Comparison of ENCODE assay signal across 1 cellular context in the genomic region with DNA sequence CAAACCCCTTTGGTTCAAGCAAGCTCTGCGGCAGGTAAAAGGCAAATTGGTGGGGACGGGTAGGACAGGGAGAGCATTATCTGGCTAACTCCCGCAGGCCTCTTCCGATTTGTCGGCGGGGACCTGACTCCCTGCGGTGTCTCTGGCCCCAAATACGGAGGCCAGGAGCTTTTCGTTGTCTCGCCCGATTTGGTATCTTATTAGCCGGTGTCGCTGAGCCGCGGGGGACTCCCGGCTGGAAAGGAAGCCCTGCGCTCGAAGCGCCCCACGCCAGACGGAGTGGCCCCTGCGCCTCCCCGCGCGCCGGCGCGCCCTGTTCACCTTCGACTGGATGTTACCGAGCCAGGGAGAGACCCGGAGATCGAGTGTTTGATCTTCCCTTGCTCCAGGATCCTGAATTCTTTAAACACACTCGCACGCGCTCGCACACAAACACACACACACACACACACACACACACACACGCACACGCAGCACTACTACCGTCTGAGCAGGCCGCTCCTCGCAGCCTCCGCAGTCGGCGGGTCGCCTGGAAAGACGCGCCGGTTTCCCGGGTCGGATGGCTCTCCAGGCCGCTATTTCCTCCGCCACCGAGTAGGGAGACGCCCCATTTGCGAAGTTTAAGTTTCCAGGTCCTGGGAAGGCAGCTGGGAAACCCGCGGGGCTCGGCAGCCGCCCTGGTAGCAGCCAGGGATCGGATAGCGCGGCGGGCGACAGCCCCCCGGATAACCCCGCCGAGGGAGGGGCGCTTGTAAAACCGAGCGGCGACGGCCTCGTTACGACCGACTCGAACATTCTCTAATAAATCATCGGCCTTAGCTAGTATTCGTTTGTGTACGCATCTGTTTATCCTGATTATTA.
TF ChIP-seq lines count a peak whose summit lies in the region.

No MANE protein-coding gene starts in this region.

TF ChIP-seq in WTC11, 78 proteins besides CTCF, POLR2A, EP300 and RAD21 (continued from another document):
- TF ChIP-seq, protein P1, sequence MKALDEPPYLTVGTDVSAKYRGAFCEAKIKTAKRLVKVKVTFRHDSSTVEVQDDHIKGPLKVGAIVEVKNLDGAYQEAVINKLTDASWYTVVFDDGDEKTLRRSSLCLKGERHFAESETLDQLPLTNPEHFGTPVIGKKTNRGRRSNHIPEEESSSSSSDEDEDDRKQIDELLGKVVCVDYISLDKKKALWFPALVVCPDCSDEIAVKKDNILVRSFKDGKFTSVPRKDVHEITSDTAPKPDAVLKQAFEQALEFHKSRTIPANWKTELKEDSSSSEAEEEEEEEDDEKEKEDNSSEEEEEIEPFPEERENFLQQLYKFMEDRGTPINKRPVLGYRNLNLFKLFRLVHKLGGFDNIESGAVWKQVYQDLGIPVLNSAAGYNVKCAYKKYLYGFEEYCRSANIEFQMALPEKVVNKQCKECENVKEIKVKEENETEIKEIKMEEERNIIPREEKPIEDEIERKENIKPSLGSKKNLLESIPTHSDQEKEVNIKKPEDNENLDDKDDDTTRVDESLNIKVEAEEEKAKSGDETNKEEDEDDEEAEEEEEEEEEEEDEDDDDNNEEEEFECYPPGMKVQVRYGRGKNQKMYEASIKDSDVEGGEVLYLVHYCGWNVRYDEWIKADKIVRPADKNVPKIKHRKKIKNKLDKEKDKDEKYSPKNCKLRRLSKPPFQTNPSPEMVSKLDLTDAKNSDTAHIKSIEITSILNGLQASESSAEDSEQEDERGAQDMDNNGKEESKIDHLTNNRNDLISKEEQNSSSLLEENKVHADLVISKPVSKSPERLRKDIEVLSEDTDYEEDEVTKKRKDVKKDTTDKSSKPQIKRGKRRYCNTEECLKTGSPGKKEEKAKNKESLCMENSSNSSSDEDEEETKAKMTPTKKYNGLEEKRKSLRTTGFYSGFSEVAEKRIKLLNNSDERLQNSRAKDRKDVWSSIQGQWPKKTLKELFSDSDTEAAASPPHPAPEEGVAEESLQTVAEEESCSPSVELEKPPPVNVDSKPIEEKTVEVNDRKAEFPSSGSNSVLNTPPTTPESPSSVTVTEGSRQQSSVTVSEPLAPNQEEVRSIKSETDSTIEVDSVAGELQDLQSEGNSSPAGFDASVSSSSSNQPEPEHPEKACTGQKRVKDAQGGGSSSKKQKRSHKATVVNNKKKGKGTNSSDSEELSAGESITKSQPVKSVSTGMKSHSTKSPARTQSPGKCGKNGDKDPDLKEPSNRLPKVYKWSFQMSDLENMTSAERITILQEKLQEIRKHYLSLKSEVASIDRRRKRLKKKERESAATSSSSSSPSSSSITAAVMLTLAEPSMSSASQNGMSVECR (CRISPR knock-in tag; IDR thresholded peaks at IDR 0.05; ENCODE audit: borderline replicate concordance): no peak
- TF ChIP-seq TP53 (CRISPR knock-in tag; IDR thresholded peaks at IDR 0.05): 0 out of 2 replicates have a peak, but pooled peaks have one; percentile 6
